ENCODE assay signal across 8 cellular contexts in the genomic region with DNA sequence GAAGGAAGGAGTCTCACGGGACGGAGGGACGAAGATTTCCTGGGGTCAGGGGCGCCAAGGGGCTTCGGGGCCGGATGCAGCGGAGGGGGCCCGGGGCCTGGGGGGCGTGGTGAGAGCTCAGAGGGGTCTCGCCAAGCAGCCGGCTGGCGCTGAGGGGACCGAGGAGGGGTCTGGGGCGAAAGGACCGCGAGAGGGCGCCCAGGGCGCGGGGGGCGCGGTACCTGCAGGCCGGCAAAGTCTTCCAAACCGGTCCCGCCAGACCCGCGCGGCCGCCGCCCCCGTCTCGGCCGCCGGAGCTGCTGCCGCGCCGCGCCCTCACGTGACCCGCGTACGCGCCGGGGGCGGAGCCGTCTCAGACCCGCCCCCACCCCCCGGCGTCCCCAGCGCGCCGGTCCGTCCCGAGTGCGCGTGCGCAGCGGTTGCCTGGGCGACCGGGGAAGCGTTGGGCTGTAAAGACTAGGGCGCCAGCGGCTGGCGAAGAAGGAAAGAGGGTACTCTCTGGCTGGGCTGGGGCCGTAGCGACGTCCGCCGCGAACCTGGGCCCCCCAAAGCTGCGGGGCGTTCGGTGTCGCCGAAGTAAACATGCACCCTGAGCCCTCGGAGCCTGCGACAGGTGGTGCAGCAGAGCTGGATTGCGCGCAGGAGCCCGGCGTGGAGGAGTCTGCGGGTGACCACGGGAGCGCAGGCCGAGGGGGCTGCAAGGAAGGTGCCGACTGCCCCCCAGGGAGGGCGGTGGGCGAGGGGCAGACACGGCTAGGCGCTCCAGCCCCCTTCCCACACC. TPM values are rescaled to one million over a fixed set of nuclear protein-coding genes. Genes with fewer than 3 reads are reported as not detected.
A peak's percentile ranks its signal among the peaks of the same experiment; 100 is the strongest.
DNase-seq lines count a peak whose midpoint lies in the region; ATAC-seq, FAIRE-seq and TF ChIP-seq lines count a peak whose summit lies in the region.

A gene (plus strand): TSS at position 450 of the 781 bp plus-strand sequence. CDS start 133 bp downstream, at position 583.
A gene (minus strand): TSS at position 319 of the 781 bp plus-strand sequence. CDS start 13,856 bp downstream, outside the sequence.

- H3K4me3 ChIP-seq in ACC112 (ENCODE audit: low read depth, low read length) (peak within 1 kb of the TSS; percentile 74), kidney (ENCODE audit: low read length in 2 of 2) (peak within 1 kb of the TSS; percentile 82)

- H3K36me3 ChIP-seq in ACC112 (ENCODE audit: insufficient read depth, low read length) = no peaks in the 10 kb centered on the region
- no peaks in the 10 kb centered on the region for H3K36me3 ChIP-seq in kidney (ENCODE audit: control insufficient read depth in 1 of 2, insufficient read depth in 2 of 2, low read length in 2 of 2)

- TF ChIP-seq CTCF in activated B cell treated with CpG ODN at 0.5 μM for 24 hours (IDR thresholded peaks at IDR 0.05) = no peak
- peak; percentile 8 for TF ChIP-seq CTCF in kidney (IDR thresholded peaks at IDR 0.05; ENCODE audit: borderline replicate concordance, extremely low read depth, insufficient read depth)

- intact Hi-C loops in activated B cell treated with CpG ODN at 0.5 μM for 24 hours (cut with micrococcal nuclease) (loop anchor here (1.0 to 5.0 kb wide), 9 partner anchors 12 to 357 kb away; a partner anchor contains a TSS), kidney (cut with DNase I) (no loop called here)

- ATAC-seq in GM18520 (IDR thresholded peaks at IDR 0.05; ENCODE audit: unreplicated experiment) (peak; percentile 82), HG03039 (IDR thresholded peaks at IDR 0.05; ENCODE audit: unreplicated experiment) (peak; percentile 85), activated B cell treated with CpG ODN at 0.5 μM for 24 hours (ENCODE audit: low read depth) (peak; percentile 86)

- H3K27me3 Mint-ChIP-seq in activated B cell treated with CpG ODN at 0.5 μM for 24 hours = peaks cover 3% of the 10 kb centered on the region

- CTCF ChIA-PET in activated B cell treated with CpG ODN at 0.5 μM for 24 hours (lab: Charles Lee) = interaction anchor here (0.6 to 1.2 kb wide), 2 partner anchors 28 to 60 kb away, joined by 3 to 7 read pairs; a partner anchor contains a TSS

- H3K27ac ChIP-seq in ACC112 (ENCODE audit: low read depth, low read length) (no peak within 1 kb of the TSS), caudate nucleus (ENCODE audit: low read depth, low read length) (peak within 1 kb of the TSS; percentile 62), kidney (ENCODE audit: low read depth in 2 of 2, low read length in 2 of 2) (peak within 1 kb of the TSS; percentile 11 to 53)

- H3K4me3 Mint-ChIP-seq in activated B cell treated with CpG ODN at 0.5 μM for 24 hours = peak within 1 kb of the TSS; percentile 93

- H3K9me3 Mint-ChIP-seq in activated B cell treated with CpG ODN at 0.5 μM for 24 hours = no peaks in the 10 kb centered on the region

- peak; percentile 80 for DNase-seq in NCI-H2171 treated with DMSO at 0.1 percent for 48 hours (lab: John Stamatoyannopoulos, UW)
- DNase-seq in activated B cell treated with CpG ODN at 0.5 μM for 24 hours = peak; percentile 97
- DNase-seq in caudate nucleus (lab: John Stamatoyannopoulos, UW) = peak in 60 of 61 donors; percentile 19 to 93 (median 84)
- DNase-seq in kidney = peak; percentile 96
- peak; percentile 95 for DNase-seq in stimulated activated CD4-positive, alpha-beta T cell treated with anti-CD3 and anti-CD28 coated beads, Interleukin-12 subunit alpha, Interleukin-12 subunit beta, amount 100 ng/mL, for 4 hours

- H2AFZ ChIP-seq in ACC112 (ENCODE audit: low read length, unreplicated experiment) = peak within 1 kb of the TSS; percentile 53

- peak within 1 kb of the TSS; percentile 60 to 70 for H3K9ac ChIP-seq in kidney (ENCODE audit: low read length in 2 of 2)

- peaks cover 16% of the 10 kb centered on the region for H3K79me2 ChIP-seq in ACC112 (ENCODE audit: control insufficient read depth, insufficient read depth, low read length, unreplicated experiment)

- FAIRE-seq in kidney (lab: Jason Lieb, UNC) = no peak

- peaks cover 2% of the 10 kb centered on the region for H3K36me3 Mint-ChIP-seq in activated B cell treated with CpG ODN at 0.5 μM for 24 hours (ENCODE audit: low read depth)

- H3K4me1 ChIP-seq in ACC112 (ENCODE audit: control insufficient read depth, insufficient read depth, low read length, unreplicated experiment) = no peaks in the 10 kb centered on the region
- peaks cover 0 to 6% of the 10 kb centered on the region in 2 donors for H3K4me1 ChIP-seq in kidney (ENCODE audit: control insufficient read depth in 1 of 2, insufficient read depth in 1 of 2, low read depth in 1 of 2, low read length in 2 of 2)

- no peaks in the 10 kb centered on the region for H3K9me3 ChIP-seq in kidney (ENCODE audit: control insufficient read depth in 1 of 2, low read length in 2 of 2)

- peaks cover 8% of the 10 kb centered on the region for H3K27me3 ChIP-seq in ACC112 (ENCODE audit: insufficient read depth, low read length)

- POLR2A ChIA-PET in activated B cell treated with CpG ODN at 0.5 μM for 24 hours (lab: Charles Lee) = interaction anchor here (0.6 to 3.1 kb wide), 8 partner anchors 12 to 883 kb away, joined by 3 to 47 read pairs (median 4); a partner anchor contains a TSS

- H3K4me1 Mint-ChIP-seq in activated B cell treated with CpG ODN at 0.5 μM for 24 hours = peaks cover 12% of the 10 kb centered on the region

- peak within 1 kb of the TSS; percentile 77 for H3K27ac Mint-ChIP-seq in activated B cell treated with CpG ODN at 0.5 μM for 24 hours

RNA-seq across cellular contexts. Expression of the first gene that starts in this region (rescaled TPM):
- total RNA-seq in activated B cell treated with CpG ODN at 0.5 μM for 24 hours = not detected in 2 replicates
- 4.8 TPM for total RNA-seq in kidney
- polyA plus RNA-seq in kidney (ENCODE audit: insufficient read depth, low read depth, low replicate concordance) = 2.4 TPM

RNA-seq across cellular contexts. Expression of the second gene that starts in this region (rescaled TPM):
- total RNA-seq in activated B cell treated with CpG ODN at 0.5 μM for 24 hours (13.1 and 15.3 TPM in 2 replicates), kidney (13.3 TPM)
- 12.1 TPM for polyA plus RNA-seq in kidney (ENCODE audit: insufficient read depth, low read depth, low replicate concordance)
